24 cellular contexts compared by ENCODE assay signal in the genomic region with DNA sequence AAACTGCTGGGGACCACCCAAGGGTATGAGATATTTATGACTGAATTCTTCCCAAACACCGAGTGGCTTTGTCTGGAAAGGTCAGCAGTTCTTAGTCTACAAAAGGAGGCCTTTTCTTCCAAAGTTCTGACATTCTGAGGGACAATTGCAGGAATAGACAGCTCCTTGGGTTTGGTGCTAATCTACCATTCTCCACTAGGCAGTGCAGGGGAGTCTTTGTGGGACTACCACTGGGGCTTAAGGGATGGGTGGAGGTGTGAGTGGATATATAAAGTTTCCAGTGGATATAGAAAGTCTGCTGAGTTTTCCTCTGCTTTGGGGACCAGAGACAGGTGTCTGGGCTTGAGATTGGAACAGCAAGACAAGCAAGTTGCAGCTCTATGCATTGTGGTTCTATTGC.
"Had no signal": no experiment of that assay in that cellular context is flagged by ENCODE, and none has a peak within 500 bp of the region (broad histone marks: within the 10 kb centered on the region; RNA-seq: fewer than 3 reads in every experiment).

No MANE protein-coding gene starts in this region.

- H3K36me3 ChIP-seq: breast epithelium had no signal

- H3K4me1 Mint-ChIP-seq: activated CD4-positive, alpha-beta T cell treated with anti-CD3 and anti-CD28 coated beads, Interleukin-2, amount 10 ng/mL, durations not matched to agents 7 days and 5 days; activated naive CD4-positive, alpha-beta T cell treated with anti-CD3 and anti-CD28 coated beads, Interleukin-2, amount 50 U/mL, for 24 hours; T-cell had no signal

- H3K36me3 Mint-ChIP-seq: activated naive CD4-positive, alpha-beta T cell treated with anti-CD3 and anti-CD28 coated beads, Interleukin-2, amount 50 U/mL, for 24 hours; T-cell had no signal

- H3K27me3 ChIP-seq: breast epithelium had no signal

- H3K9me3 Mint-ChIP-seq: activated CD4-positive, alpha-beta T cell treated with anti-CD3 and anti-CD28 coated beads, Interleukin-2, amount 10 ng/mL, durations not matched to agents 7 days and 5 days; activated naive CD4-positive, alpha-beta T cell treated with anti-CD3 and anti-CD28 coated beads, Interleukin-2, amount 50 U/mL, for 24 hours; activated T-helper 2 cell treated with anti-CD3 and anti-CD28 coated beads, Interferon-gamma antibody, Interleukin-2, Interleukin-4, amounts not matched to agents 10 μg/mL and 5 μg/mL and 100 μg/mL, durations not matched to agents 14 hours and 24 hours and 36 hours had no signal

- H3K4me3 Mint-ChIP-seq: activated CD4-positive, alpha-beta T cell treated with anti-CD3 and anti-CD28 coated beads, Interleukin-2, amount 10 ng/mL, durations not matched to agents 7 days and 5 days; activated CD8-positive, alpha-beta T cell treated with anti-CD3 and anti-CD28 coated beads for 36 hours; activated naive CD4-positive, alpha-beta T cell treated with anti-CD3 and anti-CD28 coated beads, Interleukin-2, amount 50 U/mL, for 24 hours; activated T-cell treated with anti-CD3 and anti-CD28 coated beads, Interleukin-2, amount 50 U/mL, for 72 hours; T-cell had no signal

- DNase-seq: activated CD4-positive, alpha-beta T cell treated with anti-CD3 and anti-CD28 coated beads, Interleukin-2, amount 10 ng/mL, durations not matched to agents 7 days and 5 days; activated CD4-positive, CD25-positive, alpha-beta regulatory T cell; activated CD8-positive, alpha-beta memory T cell treated with anti-CD3 and anti-CD28 coated beads, Interleukin-2, amount 50 U/mL, for 4 hours; activated CD8-positive, alpha-beta T cell treated with anti-CD3 and anti-CD28 coated beads for 36 hours; activated gamma-delta T cell treated with Interleukin-2 at 50 U/mL for 16 hours; activated T-cell treated with anti-CD3 and anti-CD28 coated beads, Interleukin-2, amount 50 U/mL, for 72 hours; central memory CD4-positive, alpha-beta T cell; KBM-7; NCI-H1092; NCI-H1417 treated with DMSO at 0.1 percent for 48 hours; NCI-H1694 treated with DMSO at 0.1 percent for 48 hours; NCI-H2029 treated with DMSO at 0.1 percent for 48 hours; NCI-H345; NCI-H510A; NCI-H526 treated with DMSO at 0.1 percent for 48 hours; NCI-H82; SIG-M5; T-helper 2 cell; T1000 had no signal

- H3K27ac ChIP-seq: breast epithelium, SK-N-MC had no signal

- H3K4me1 ChIP-seq: breast epithelium had no signal

- H3K4me3 ChIP-seq: breast epithelium, SK-N-MC had no signal

- H3K27ac Mint-ChIP-seq: activated CD4-positive, alpha-beta T cell treated with anti-CD3 and anti-CD28 coated beads, Interleukin-2, amount 10 ng/mL, durations not matched to agents 7 days and 5 days; activated CD8-positive, alpha-beta T cell treated with anti-CD3 and anti-CD28 coated beads for 36 hours; activated naive CD4-positive, alpha-beta T cell treated with anti-CD3 and anti-CD28 coated beads, Interleukin-2, amount 50 U/mL, for 24 hours; activated T-cell treated with anti-CD3 and anti-CD28 coated beads, Interleukin-2, amount 50 U/mL, for 72 hours; activated T-helper 2 cell treated with anti-CD3 and anti-CD28 coated beads, Interferon-gamma antibody, Interleukin-2, Interleukin-4, amounts not matched to agents 10 μg/mL and 5 μg/mL and 100 μg/mL, durations not matched to agents 14 hours and 24 hours and 36 hours; T-cell had no signal

- H3K27me3 Mint-ChIP-seq: activated CD4-positive, alpha-beta T cell treated with anti-CD3 and anti-CD28 coated beads, Interleukin-2, amount 10 ng/mL, durations not matched to agents 7 days and 5 days; activated naive CD4-positive, alpha-beta T cell treated with anti-CD3 and anti-CD28 coated beads, Interleukin-2, amount 50 U/mL, for 24 hours had no signal
